1 cellular context compared by ENCODE assay signal in genomic region chr3:8499181-8499611, GRCh38.
TF ChIP-seq lines count a peak whose summit lies in the region.

No MANE protein-coding gene starts in this region.

TF ChIP-seq in H1, 55 proteins besides CTCF, POLR2A, EP300 and RAD21:
- TF ChIP-seq CHD7 (IDR thresholded peaks at IDR 0.05; ENCODE audit: insufficient replicate concordance, low read length) (peak; percentile 83), TAF1 (IDR thresholded peaks at IDR 0.05; ENCODE audit: low read depth, low read length) (peak; percentile 38), YY1 (IDR thresholded peaks at IDR 0.05; ENCODE audit: low read depth, low read length) (0 out of 2 replicates have a peak, but pooled peaks have one; percentile 14), KDM1A (IDR thresholded peaks at IDR 0.05; ENCODE audit: borderline replicate concordance, low read length) (peak; percentile 26; the same call in 1 of the 2 replicates), ASH2L (IDR thresholded peaks at IDR 0.05; ENCODE audit: low read length) (peak; percentile 54), SAP30 (IDR thresholded peaks at IDR 0.05; ENCODE audit: insufficient read depth, insufficient replicate concordance, low read length) (no peak), TCF12 (IDR thresholded peaks at IDR 0.05; ENCODE audit: low read depth, low read length) (peak; percentile 82; the same call in 1 of the 2 replicates), POLR2AphosphoS5 (IDR thresholded peaks at IDR 0.05; ENCODE audit: low read depth, low read length) (peak; percentile 43; the same call in 1 of the 2 replicates), CEBPB (IDR thresholded peaks at IDR 0.05; ENCODE audit: low read depth, low read length) (peak; percentile 45; the same call in 1 of the 2 replicates), SP1 (IDR thresholded peaks at IDR 0.05; ENCODE audit: low read depth, low read length) (peak; percentile 71), JUN (IDR thresholded peaks at IDR 0.05; ENCODE audit: low read depth, low read length) (no peak)
